In the genomic region with DNA sequence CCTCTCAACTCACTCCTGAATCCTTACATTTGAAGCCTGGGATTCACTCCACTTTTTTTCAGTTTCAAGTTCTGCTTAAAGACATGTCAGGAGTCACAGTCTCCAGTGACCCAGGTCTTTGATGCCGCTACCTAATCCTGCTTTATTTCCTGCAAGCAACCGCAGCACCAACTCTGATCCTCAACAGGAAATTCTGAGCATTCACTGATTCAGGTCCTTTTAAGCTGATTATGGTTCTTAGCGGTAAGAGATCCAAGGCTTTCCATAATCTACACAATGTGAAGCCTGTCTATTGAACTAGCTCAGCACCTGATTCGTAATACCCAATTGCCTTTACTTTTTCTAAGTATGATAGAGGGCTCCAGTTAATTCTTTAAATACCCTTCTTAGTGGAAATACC, we compare ENCODE assay signal across 26 cellular contexts. TPM values are rescaled to one million over a fixed set of nuclear protein-coding genes. Genes with fewer than 3 reads are reported as not detected.
DNase-seq lines count a peak whose midpoint lies in the region; ATAC-seq, FAIRE-seq and TF ChIP-seq lines count a peak whose summit lies in the region.
"Had no signal": no experiment of that assay in that cellular context is flagged by ENCODE, and none has a peak within 500 bp of the region (broad histone marks: within the 10 kb centered on the region; RNA-seq: fewer than 3 reads in every experiment).

No MANE protein-coding gene starts in this region.

- peak overlapping the region; percentile 16 for H3K27ac Mint-ChIP-seq in T-helper 17 cell
- H3K27ac Mint-ChIP-seq: activated CD4-positive, alpha-beta memory T cell treated with anti-CD3 and anti-CD28 coated beads, Interleukin-2, amount 10 ng/mL, durations not matched to agents 7 days and 5 days; effector memory CD8-positive, alpha-beta T cell; nephron; T-helper 1 cell treated with Interleukin-12 subunit alpha and Interleukin-12 subunit beta and Interleukin-4 antibody, amounts not matched to agents 30 μg/mL and 1 μg/mL, for 36 hours had no signal

- peaks cover 7% of the 10 kb centered on the region for H3K27me3 ChIP-seq in A673 (replicated peaks; ENCODE audit: insufficient read depth, low read depth, low read length, poor library complexity)

- no peak overlapping the region for H3K27ac ChIP-seq in A673 (ENCODE audit: low read depth, low read length, poor library complexity, severe bottlenecking)
- H3K27ac ChIP-seq: thoracic aorta had no signal

- H3K4me1 ChIP-seq in A673 (ENCODE audit: insufficient read depth, low read length, poor library complexity, severe bottlenecking): peaks cover 4% of the 10 kb centered on the region

- H3K36me3 ChIP-seq in A673 (ENCODE audit: insufficient read depth, low read length, poor library complexity, severe bottlenecking): no peaks in the 10 kb centered on the region
- H3K36me3 ChIP-seq: thoracic aorta had no signal

- FAIRE-seq in H54 (lab: Jason Lieb, UNC): no peak
- FAIRE-seq: colon, frontal cortex, islet of Langerhans had no signal

- TF ChIP-seq POLR2A in H54 (IDR thresholded peaks at IDR 0.05; ENCODE audit: low read depth, low read length): no peak

- CTCF ChIA-PET in A673 (lab: Charles Lee): no interaction called here

- no peak overlapping the region for H3K4me3 Mint-ChIP-seq in T-helper 17 cell
- H3K4me3 Mint-ChIP-seq: activated CD4-positive, alpha-beta memory T cell treated with anti-CD3 and anti-CD28 coated beads, Interleukin-2, amount 10 ng/mL, durations not matched to agents 7 days and 5 days; effector memory CD8-positive, alpha-beta T cell; nephron; T-helper 1 cell treated with Interleukin-12 subunit alpha and Interleukin-12 subunit beta and Interleukin-4 antibody, amounts not matched to agents 30 μg/mL and 1 μg/mL, for 36 hours had no signal

- DNase-seq in A673 (ENCODE audit: low spot score): peak; percentile 36
- DNase-seq in ELF-1 (ENCODE audit: low read depth, low spot score): peak; percentile 26
- no peak for DNase-seq in T-helper 17 cell
- DNase-seq in fibroblast of villous mesenchyme (ENCODE audit: low read depth): peak; percentile 3
- no peak for DNase-seq in Ammon's horn (ENCODE audit: low spot score)
- no peak for DNase-seq in GF-D8 (lab: John Stamatoyannopoulos, UW)
- DNase-seq in H54 (ENCODE audit: insufficient read length, low spot score): no peak
- DNase-seq: activated CD4-positive, alpha-beta memory T cell treated with anti-CD3 and anti-CD28 coated beads, Interleukin-2, amount 10 ng/mL, durations not matched to agents 7 days and 5 days; activated CD4-positive, CD25-positive, alpha-beta regulatory T cell; activated gamma-delta T cell; activated T-cell treated with anti-CD3 and anti-CD28 coated beads for 4 hours; Calu3; effector memory CD8-positive, alpha-beta T cell; hypothalamus; Karpas-422; NCI-H2171; stimulated activated naive CD8-positive, alpha-beta T cell treated with anti-CD3 and anti-CD28 coated beads, Interleukin-15, Interleukin-2, amounts not matched to agents 100 U/mL and 50 U/mL, for 24 hours had no signal

- H3K4me1 Mint-ChIP-seq in T-helper 17 cell: peaks cover 15% of the 10 kb centered on the region
- H3K4me1 Mint-ChIP-seq: nephron had no signal

- TF ChIP-seq CTCF in A673 (conservative IDR thresholded peaks at IDR 0.05; ENCODE audit: low read depth, low read length) (no peak), fibroblast of villous mesenchyme (IDR thresholded peaks at IDR 0.05; ENCODE audit: insufficient read depth, low read depth, low read length) (no peak)

- H3K27me3 Mint-ChIP-seq in T-helper 17 cell: peaks cover 24% of the 10 kb centered on the region

- peaks cover 3% of the 10 kb centered on the region for H3K36me3 Mint-ChIP-seq in T-helper 17 cell (ENCODE audit: low read depth)

- POLR2A ChIA-PET in A673 (lab: Charles Lee; ENCODE audit: low non-redundant PET): no interaction called here

- BruUV-seq in A673 (replicated peaks; lab: Mats Ljungman, UMichigan): no TSS peak

- intact Hi-C loops in A673 (cut with micrococcal nuclease; ENCODE audit: unreplicated experiment): no loop called here

- H3K4me3 ChIP-seq in A673 (ENCODE audit: low read depth, low read length, poor library complexity, severe bottlenecking) (no peak overlapping the region), fibroblast of villous mesenchyme (ENCODE audit: low read depth, low read length) (no peak overlapping the region)
- H3K4me3 ChIP-seq: thoracic aorta had no signal

- ATAC-seq in T-helper 17 cell (peak; percentile 55), HG03442 (IDR thresholded peaks at IDR 0.05; ENCODE audit: unreplicated experiment) (no peak)
- ATAC-seq: effector memory CD8-positive, alpha-beta T cell; esophagus mucosa; sciatic nerve; stimulated activated naive CD8-positive, alpha-beta T cell treated with anti-CD3 and anti-CD28 coated beads, Interleukin-15, Interleukin-2, amounts not matched to agents 100 U/mL and 50 U/mL, for 24 hours had no signal

- no peaks in the 10 kb centered on the region for H3K9me3 ChIP-seq in A673 (ENCODE audit: low read depth, low read length, poor library complexity, severe bottlenecking)
- no peaks in the 10 kb centered on the region for H3K9me3 ChIP-seq in T-helper 17 cell (ENCODE audit: control insufficient read depth, low read length, poor library complexity, severe bottlenecking)
- H3K9me3 ChIP-seq: thoracic aorta had no signal

RNA-seq across cellular contexts. Expression of a gene that starts 43.7 kb away (rescaled TPM):
- total RNA-seq in A673 (2021) (21.0 and 23.6 TPM in 2 replicates), T-helper 17 cell (10 to 100 TPM; 21.4 to 24.9 TPM), fibroblast of villous mesenchyme (16.4 and 18.4 TPM in 2 replicates)

RNA-seq across cellular contexts. Expression of a gene that starts 45.4 kb away (rescaled TPM):
- total RNA-seq in A673 (2021) (32.9 and 35.1 TPM in 2 replicates), T-helper 17 cell (10 to 100 TPM; 86.9 to 95.8 TPM), fibroblast of villous mesenchyme (38.7 and 56.1 TPM in 2 replicates)

Comparison
In these comparisons a context has a peak if more than half of its experiments do, and no peak if none do; other contexts are left out.
1. DNase-seq: peak in A673 (single experiment), ELF-1 (single experiment) and fibroblast of villous mesenchyme (single experiment); none in T-helper 17 cell (0 of 3), Ammon's horn (single experiment), GF-D8 (single experiment) and H54 (single experiment).